26 cellular contexts compared by ENCODE assay signal in genomic region chr9:21316860-21317259, GRCh38. TPM values are rescaled to one million over a fixed set of nuclear protein-coding genes. Genes with fewer than 3 reads are reported as not detected.
DNase-seq lines count a peak whose midpoint lies in the region; ATAC-seq, FAIRE-seq and TF ChIP-seq lines count a peak whose summit lies in the region.
"Had no signal": no experiment of that assay in that cellular context is flagged by ENCODE, and none has a peak within 500 bp of the region (broad histone marks: within the 10 kb centered on the region; RNA-seq: fewer than 3 reads in every experiment).

No MANE protein-coding gene starts in this region.

- H3K4me3 ChIP-seq in A549 (no peak overlapping the region), PC-3 (ENCODE audit: low read length) (no peak overlapping the region)
- H3K4me3 ChIP-seq: adrenal gland, cardiac muscle cell, left lung, psoas muscle had no signal

- H2AFZ ChIP-seq in PC-3 (ENCODE audit: low read length) = no peak overlapping the region

- H3K79me2 ChIP-seq in PC-3 (ENCODE audit: low read length) = no peaks in the 10 kb centered on the region

- no peaks in the 10 kb centered on the region for H3K9me3 ChIP-seq in A549
- no peaks in the 10 kb centered on the region for H3K9me3 ChIP-seq in PC-3 (ENCODE audit: low read length)
- H3K9me3 ChIP-seq: adrenal gland, left lung, psoas muscle had no signal

- no peaks in the 10 kb centered on the region for H3F3A ChIP-seq in PC-3 (ENCODE audit: low read length, unreplicated experiment)

- intact Hi-C loops in PC-3 (cut with micrococcal nuclease) = no loop called here

- ATAC-seq in A549 = peak; percentile 55 to 64; a peak in 5 of 6 replicates
- no peak for ATAC-seq in PC-3
- ATAC-seq in foreskin keratinocyte = peak; percentile 36
- no peak for ATAC-seq in GM18870 (IDR thresholded peaks at IDR 0.05; ENCODE audit: unreplicated experiment)
- ATAC-seq in GM18858 (IDR thresholded peaks at IDR 0.05; ENCODE audit: unreplicated experiment) = no peak
- ATAC-seq: left lung had no signal

- no peak for TF ChIP-seq CTCF in A549 (IDR thresholded peaks at IDR 0.05)
- no peak for TF ChIP-seq CTCF in PC-3 (conservative IDR thresholded peaks at IDR 0.05; ENCODE audit: low read depth, low read length)
- TF ChIP-seq CTCF in foreskin keratinocyte (conservative IDR thresholded peaks at IDR 0.05) = peak; percentile 26

- H3K27ac ChIP-seq in A549 (no peak overlapping the region), PC-3 (ENCODE audit: low read length) (no peak overlapping the region), foreskin keratinocyte (no peak overlapping the region)
- H3K27ac ChIP-seq: adrenal gland, cardiac muscle cell, left lung, psoas muscle had no signal

- no TSS peak for BruUV-seq in PC-3 (replicated peaks; lab: Mats Ljungman, UMichigan)

- TF ChIP-seq EP300 in A549 (IDR thresholded peaks at IDR 0.05) = no peak

- H3K4me2 ChIP-seq in A549 (no peak overlapping the region), PC-3 (ENCODE audit: low read length) (no peak overlapping the region)

- H3K4me1 ChIP-seq in A549 = no peaks in the 10 kb centered on the region
- no peaks in the 10 kb centered on the region for H3K4me1 ChIP-seq in PC-3 (ENCODE audit: insufficient read depth, low read length)
- no peaks in the 10 kb centered on the region for H3K4me1 ChIP-seq in foreskin keratinocyte
- H3K4me1 ChIP-seq: left lung, psoas muscle had no signal

- H3K36me3 ChIP-seq in PC-3 (ENCODE audit: low read depth, low read length) = no peaks in the 10 kb centered on the region
- H3K36me3 ChIP-seq: cardiac muscle cell had no signal

- no peak for FAIRE-seq in A549 (lab: Jason Lieb, UNC)
- FAIRE-seq in GM12892 (lab: Jason Lieb, UNC) = peak; percentile 33
- FAIRE-seq: G401.6, GM19239, H54 had no signal

- POLR2A ChIA-PET in A549 (lab: Yijun Ruan, JAX) = no interaction called here
- POLR2A ChIA-PET in PC-3 (lab: Charles Lee; ENCODE audit: unreplicated experiment) = no interaction called here

- DNase-seq in A549 (ENCODE audit: low read depth in 1 of 2, low spot score in 1 of 2) = peak in 1 of 2 experiments; percentile 28
- no peak for DNase-seq in GM12892 (ENCODE audit: insufficient read length)
- DNase-seq in PC-3 = peak; percentile 31
- peak in 1 of 2 donors; percentile 22 for DNase-seq in foreskin keratinocyte
- DNase-seq in activated CD4-positive, alpha-beta T cell treated with anti-CD3 and anti-CD28 coated beads, Interleukin-2, amount 50 U/mL, for 48 hours = no peak
- no peak for DNase-seq in NCI-H2029 treated with DMSO at 0.1 percent for 48 hours (lab: John Stamatoyannopoulos, UW)
- DNase-seq: activated CD4-positive, alpha-beta T cell treated with anti-CD3 and anti-CD28 coated beads, Interleukin-2, amount 50 U/mL, for 4 hours; activated gamma-delta T cell treated with Interleukin-2 at 50 U/mL for 16 hours; CD8-positive, alpha-beta memory T cell; left lung; NCI-H1436 treated with DMSO at 0.1 percent for 48 hours; NCI-H2227 treated with DMSO at 0.1 percent for 48 hours; psoas muscle; T-helper 1 cell had no signal

- CTCF ChIA-PET in A549 (lab: Yijun Ruan, JAX) (interaction anchor here (0.5 to 5.9 kb wide), 8 partner anchors 9 to 928 kb away, joined by 3 to 38 read pairs (median 3); no protein-coding TSS in a partner anchor), PC-3 (lab: Charles Lee) (no interaction called here)

- H3K27me3 ChIP-seq in PC-3 (ENCODE audit: low read length) (no peaks in the 10 kb centered on the region), foreskin keratinocyte (peaks cover 48% of the 10 kb centered on the region)
- H3K27me3 ChIP-seq: adrenal gland, left lung had no signal

- TF ChIP-seq POLR2A in A549 (IDR thresholded peaks at IDR 0.05; ENCODE audit: low read length) (no peak), GM12892 (IDR thresholded peaks at IDR 0.05; ENCODE audit: low read depth, low read length) (no peak)

- 6% methylated on average over 3 of the region's 3 CpGs for WGBS in A549 (ENCODE audit: missing lambda C conversion rate)

- H3K9ac ChIP-seq in PC-3 (ENCODE audit: low read length) = no peak overlapping the region

- TF ChIP-seq RAD21 in A549 (conservative IDR thresholded peaks at IDR 0.05 in 1 of 2, IDR thresholded peaks at IDR 0.05 in 1 of 2) = no peak

- no peaks in the 10 kb centered on the region for H4K20me1 ChIP-seq in PC-3 (ENCODE audit: low read length)

- no peaks in the 10 kb centered on the region for H3K9me2 ChIP-seq in PC-3 (replicated peaks; ENCODE audit: low read length)

TF ChIP-seq in A549, 52 proteins besides CTCF, POLR2A, EP300 and RAD21:
- TF ChIP-seq SREBF2 (IDR thresholded peaks at IDR 0.05) (no peak), TP53 (CRISPR knock-in tag; IDR thresholded peaks at IDR 0.05) (no peak), RFX5 (IDR thresholded peaks at IDR 0.05) (no peak), ZSCAN20 (CRISPR knock-in tag; IDR thresholded peaks at IDR 0.05) (no peak), MAFK (IDR thresholded peaks at IDR 0.05; ENCODE audit: partially characterized antibody) (no peak), ZNF302 (CRISPR knock-in tag; IDR thresholded peaks at IDR 0.05) (no peak), USF2 (IDR thresholded peaks at IDR 0.05) (no peak), TFCP2L1 (CRISPR knock-in tag; IDR thresholded peaks at IDR 0.05) (no peak), KDM1A (IDR thresholded peaks at IDR 0.05; ENCODE audit: low read depth) (no peak), HMGXB4 (CRISPR knock-in tag; IDR thresholded peaks at IDR 0.05; ENCODE audit: borderline replicate concordance) (no peak), POLR2AphosphoS2 (conservative IDR thresholded peaks at IDR 0.05; ENCODE audit: low read length) (no peak)

RNA-seq across cellular contexts. Expression of gene IFNA5, which starts 11.7 kb away (rescaled TPM):
- not detected in 2 replicates for polyA plus RNA-seq in A549 (2011; rRNA removed)
- polyA plus RNA-seq in A549 (2012; cell fraction: cytosol; rRNA removed) = not detected in 2 replicates
- not detected in 2 replicates for polyA plus RNA-seq in A549 (2012; cell fraction: nucleus; rRNA removed)
- polyA plus RNA-seq in A549 (2017; fragmentation: RNase III; extraction: RNeasy Plus Mini Kit Qiagen cat#74134 plus additional on column Dnase treatment) = not detected in 3 replicates
- not detected in 2 replicates for polyA minus RNA-seq in A549 (2011; rRNA and poly(A)+ RNA removed)
- not detected for polyA plus RNA-seq in GM12892 (2012; ENCODE audit: missing spikeins)
- total RNA-seq in PC-3 (2014; rRNA removed) = not detected in 2 replicates
- not detected in 2 replicates for total RNA-seq in foreskin keratinocyte
- polyA plus RNA-seq in foreskin keratinocyte = not detected in 2 replicates
- total RNA-seq: adrenal gland; cardiac muscle cell; CD8-positive, alpha-beta memory T cell; dermis microvascular lymphatic vessel endothelial cell; left lung; psoas muscle; Right ventricle myocardium inferior had no signal
- polyA plus RNA-seq: adrenal gland; cardiac muscle cell; CD8-positive, alpha-beta memory T cell; neural cell had no signal

RNA-seq across cellular contexts. Expression of gene KLHL9, which starts 18.3 kb away (rescaled TPM):
- 25.3 and 27.4 TPM in 2 replicates for polyA plus RNA-seq in A549 (2011; rRNA removed)
- polyA plus RNA-seq in A549 (2012; cell fraction: cytosol; rRNA removed) = 4.5 and 5.3 TPM in 2 replicates
- 3.7 and 4.3 TPM in 2 replicates for polyA plus RNA-seq in A549 (2012; cell fraction: nucleus; rRNA removed)
- polyA plus RNA-seq in A549 (2017; fragmentation: RNase III; extraction: RNeasy Plus Mini Kit Qiagen cat#74134 plus additional on column Dnase treatment) = 17.8 to 19.5 TPM (median 18.6 TPM) in 3 replicates
- polyA minus RNA-seq in A549 (2011; rRNA and poly(A)+ RNA removed) = 19.2 and 21.6 TPM in 2 replicates
- polyA plus RNA-seq in GM12892 (2012; ENCODE audit: missing spikeins) = 11.7 TPM
- 7.5 and 11.2 TPM in 2 replicates for total RNA-seq in PC-3 (2014; rRNA removed)
- total RNA-seq in foreskin keratinocyte = 14.6 and 17.5 TPM in 2 replicates
- 4.2 and 4.3 TPM in 2 replicates for polyA plus RNA-seq in foreskin keratinocyte

RNA-seq across cellular contexts. Expression of gene IFNA6, which starts 33.8 kb away (rescaled TPM):
- polyA plus RNA-seq in A549 (2011; rRNA removed) = not detected in 2 replicates
- polyA plus RNA-seq in A549 (2012; cell fraction: cytosol; rRNA removed) = not detected in 2 replicates
- not detected in 2 replicates for polyA plus RNA-seq in A549 (2012; cell fraction: nucleus; rRNA removed)
- not detected in 3 replicates for polyA plus RNA-seq in A549 (2017; fragmentation: RNase III; extraction: RNeasy Plus Mini Kit Qiagen cat#74134 plus additional on column Dnase treatment)
- polyA minus RNA-seq in A549 (2011; rRNA and poly(A)+ RNA removed) = not detected in 2 replicates
- polyA plus RNA-seq in GM12892 (2012; ENCODE audit: missing spikeins) = not detected
- total RNA-seq in PC-3 (2014; rRNA removed) = not detected in 2 replicates
- not detected in 2 replicates for total RNA-seq in foreskin keratinocyte
- not detected in 2 replicates for polyA plus RNA-seq in foreskin keratinocyte
- total RNA-seq: adrenal gland; cardiac muscle cell; CD8-positive, alpha-beta memory T cell; dermis microvascular lymphatic vessel endothelial cell; left lung; psoas muscle; Right ventricle myocardium inferior had no signal
- polyA plus RNA-seq: adrenal gland; cardiac muscle cell; CD8-positive, alpha-beta memory T cell; esophagus; neural cell; psoas muscle had no signal

RNA-seq across cellular contexts. Expression of gene IFNA13, which starts 51.0 kb away (rescaled TPM):
- not detected in 2 replicates for polyA plus RNA-seq in A549 (2011; rRNA removed)
- polyA plus RNA-seq in A549 (2012; cell fraction: cytosol; rRNA removed) = not detected in 2 replicates
- not detected in 2 replicates for polyA plus RNA-seq in A549 (2012; cell fraction: nucleus; rRNA removed)
- polyA plus RNA-seq in A549 (2017; fragmentation: RNase III; extraction: RNeasy Plus Mini Kit Qiagen cat#74134 plus additional on column Dnase treatment) = not detected in 3 replicates
- not detected in 2 replicates for polyA minus RNA-seq in A549 (2011; rRNA and poly(A)+ RNA removed)
- not detected for polyA plus RNA-seq in GM12892 (2012; ENCODE audit: missing spikeins)
- total RNA-seq in PC-3 (2014; rRNA removed) = not detected in 2 replicates
- not detected in 2 replicates for total RNA-seq in foreskin keratinocyte
- not detected in 2 replicates for polyA plus RNA-seq in foreskin keratinocyte
- total RNA-seq: adrenal gland; cardiac muscle cell; CD8-positive, alpha-beta memory T cell; dermis microvascular lymphatic vessel endothelial cell; left lung; mononuclear cell; psoas muscle; Right ventricle myocardium inferior had no signal
- polyA plus RNA-seq: adrenal gland; cardiac muscle cell; CD8-positive, alpha-beta memory T cell; esophagus; neural cell; psoas muscle had no signal

Comparison
In these comparisons a context has a peak if more than half of its experiments do, and no peak if none do; other contexts are left out.
1. ATAC-seq: peak in A549 (2 of 2) and foreskin keratinocyte (single experiment); none in PC-3 (single experiment), GM18870 (single experiment) and GM18858 (single experiment).